Comparison of ENCODE assay signal across 12 cellular contexts in the genomic region with DNA sequence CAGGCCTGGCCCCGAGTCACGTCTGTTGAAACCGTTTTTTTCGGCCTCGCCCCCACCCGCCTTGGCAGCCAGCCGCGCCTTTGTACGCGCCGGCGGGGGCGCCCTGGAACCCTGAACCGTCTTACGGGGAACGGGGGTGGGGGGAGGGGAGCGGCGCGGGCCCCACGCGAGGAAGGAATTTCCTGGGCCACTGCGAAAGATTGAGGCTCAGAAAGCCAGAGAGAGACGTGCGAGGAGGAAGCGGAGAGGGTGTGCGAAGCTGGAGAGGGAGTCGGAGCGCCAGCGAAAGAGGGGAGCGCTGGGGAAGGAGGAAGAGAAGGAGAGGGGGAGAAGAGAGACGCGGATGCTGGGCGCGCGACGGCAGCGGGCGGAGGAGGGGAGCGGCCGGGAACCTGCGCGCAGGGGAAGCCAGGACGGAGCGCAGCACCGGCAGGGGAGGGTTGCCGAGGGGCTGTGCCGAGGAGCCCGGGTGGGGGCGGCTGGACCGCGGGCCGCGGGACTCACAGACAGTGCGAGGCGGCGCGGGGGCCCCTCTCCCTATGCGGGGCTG. TPM values are rescaled to one million over a fixed set of nuclear protein-coding genes. Genes with fewer than 3 reads are reported as not detected.
DNase-seq lines count a peak whose midpoint lies in the region; ATAC-seq lines count a peak whose summit lies in the region.
"Had no signal": no experiment of that assay in that cellular context is flagged by ENCODE, and none has a peak within 500 bp of the region (broad histone marks: within the 10 kb centered on the region; RNA-seq: fewer than 3 reads in every experiment).

No MANE protein-coding gene starts in this region.

- no peak for DNase-seq in activated naive CD8-positive, alpha-beta T cell treated with anti-CD3 and anti-CD28 coated beads for 36 hours
- DNase-seq in activated naive CD8-positive, alpha-beta T cell treated with anti-CD3 and anti-CD28 coated beads, Interleukin-2, amount 50 U/mL, for 24 hours = no peak
- DNase-seq in NCI-H2171 treated with DMSO at 0.1 percent for 48 hours (lab: John Stamatoyannopoulos, UW) = peak; percentile 52
- DNase-seq in Karpas-422 = no peak
- DNase-seq in occipital lobe (lab: John Stamatoyannopoulos, UW) = no peak
- DNase-seq: MG63, NCI-H446 had no signal

- H3K79me2 ChIP-seq in Karpas-422 (ENCODE audit: low read length) = no peaks in the 10 kb centered on the region

- peak overlapping the region; percentile 48 for H3K4me3 Mint-ChIP-seq in activated naive CD8-positive, alpha-beta T cell treated with anti-CD3 and anti-CD28 coated beads for 36 hours
- no peak overlapping the region for H3K4me3 Mint-ChIP-seq in activated naive CD8-positive, alpha-beta T cell treated with anti-CD3 and anti-CD28 coated beads, Interleukin-2, amount 50 U/mL, for 24 hours
- peak overlapping the region; percentile 67 for H3K4me3 Mint-ChIP-seq in stimulated activated memory B cell treated with anti-CD40 and anti-IgM and Interleukin-4, amounts not matched to agents 10 μg/mL and 1 μg/mL and 100 μg/mL, for 72 hours

- peaks cover 10% of the 10 kb centered on the region for H3K4me1 Mint-ChIP-seq in activated naive CD8-positive, alpha-beta T cell treated with anti-CD3 and anti-CD28 coated beads for 36 hours
- peaks cover 9% of the 10 kb centered on the region for H3K4me1 Mint-ChIP-seq in activated naive CD8-positive, alpha-beta T cell treated with anti-CD3 and anti-CD28 coated beads, Interleukin-2, amount 50 U/mL, for 24 hours
- peaks cover 37% of the 10 kb centered on the region for H3K4me1 Mint-ChIP-seq in stimulated activated memory B cell treated with anti-CD40 and anti-IgM and Interleukin-4, amounts not matched to agents 10 μg/mL and 1 μg/mL and 100 μg/mL, for 72 hours

- H3K36me3 Mint-ChIP-seq in activated naive CD8-positive, alpha-beta T cell treated with anti-CD3 and anti-CD28 coated beads for 36 hours = no peaks in the 10 kb centered on the region
- no peaks in the 10 kb centered on the region for H3K36me3 Mint-ChIP-seq in activated naive CD8-positive, alpha-beta T cell treated with anti-CD3 and anti-CD28 coated beads, Interleukin-2, amount 50 U/mL, for 24 hours (ENCODE audit: low read depth)
- no peaks in the 10 kb centered on the region for H3K36me3 Mint-ChIP-seq in stimulated activated memory B cell treated with anti-CD40 and anti-IgM and Interleukin-4, amounts not matched to agents 10 μg/mL and 1 μg/mL and 100 μg/mL, for 72 hours

- H3K4me3 ChIP-seq in iPS-11a (ENCODE audit: low read depth, low read length) (peak overlapping the region; percentile 13), Karpas-422 (ENCODE audit: low read length) (no peak overlapping the region)
- H3K4me3 ChIP-seq: cardiac muscle cell had no signal

- H3K27me3 Mint-ChIP-seq in activated naive CD8-positive, alpha-beta T cell treated with anti-CD3 and anti-CD28 coated beads for 36 hours = peaks cover 86% of the 10 kb centered on the region
- H3K27me3 Mint-ChIP-seq in activated naive CD8-positive, alpha-beta T cell treated with anti-CD3 and anti-CD28 coated beads, Interleukin-2, amount 50 U/mL, for 24 hours = peaks cover 71% of the 10 kb centered on the region
- peaks cover 94% of the 10 kb centered on the region for H3K27me3 Mint-ChIP-seq in stimulated activated memory B cell treated with anti-CD40 and anti-IgM and Interleukin-4, amounts not matched to agents 10 μg/mL and 1 μg/mL and 100 μg/mL, for 72 hours

- H3K4me1 ChIP-seq in Karpas-422 (ENCODE audit: low read length) = peaks cover 4% of the 10 kb centered on the region; the same call in 1 of the 2 replicates

- H3K4me2 ChIP-seq in Karpas-422 (ENCODE audit: low read depth, low read length, poor library complexity, severe bottlenecking) = no peak overlapping the region

- no peaks in the 10 kb centered on the region for H3K27me3 ChIP-seq in Karpas-422 (ENCODE audit: low read length)

- H4K20me1 ChIP-seq in Karpas-422 (ENCODE audit: insufficient read depth, low read depth, low read length) = no peaks in the 10 kb centered on the region

- no peaks in the 10 kb centered on the region for H3K9me3 Mint-ChIP-seq in activated naive CD8-positive, alpha-beta T cell treated with anti-CD3 and anti-CD28 coated beads for 36 hours
- H3K9me3 Mint-ChIP-seq in activated naive CD8-positive, alpha-beta T cell treated with anti-CD3 and anti-CD28 coated beads, Interleukin-2, amount 50 U/mL, for 24 hours = no peaks in the 10 kb centered on the region
- no peaks in the 10 kb centered on the region for H3K9me3 Mint-ChIP-seq in stimulated activated memory B cell treated with anti-CD40 and anti-IgM and Interleukin-4, amounts not matched to agents 10 μg/mL and 1 μg/mL and 100 μg/mL, for 72 hours

- no peaks in the 10 kb centered on the region for H3K9me2 ChIP-seq in Karpas-422 (replicated peaks; ENCODE audit: insufficient read depth, low read length)

- no peak overlapping the region for H3K9ac ChIP-seq in Karpas-422 (ENCODE audit: low read length)

- no peak overlapping the region for H3K27ac ChIP-seq in Karpas-422 (ENCODE audit: low read length)
- H3K27ac ChIP-seq: cardiac muscle cell, epithelial cell of prostate had no signal

- no peak overlapping the region for H2AFZ ChIP-seq in Karpas-422 (ENCODE audit: low read length)

- no peak overlapping the region for H3K27ac Mint-ChIP-seq in activated naive CD8-positive, alpha-beta T cell treated with anti-CD3 and anti-CD28 coated beads for 36 hours
- H3K27ac Mint-ChIP-seq in activated naive CD8-positive, alpha-beta T cell treated with anti-CD3 and anti-CD28 coated beads, Interleukin-2, amount 50 U/mL, for 24 hours = no peak overlapping the region
- no peak overlapping the region for H3K27ac Mint-ChIP-seq in stimulated activated memory B cell treated with anti-CD40 and anti-IgM and Interleukin-4, amounts not matched to agents 10 μg/mL and 1 μg/mL and 100 μg/mL, for 72 hours

- no peaks in the 10 kb centered on the region for H3K9me3 ChIP-seq in Karpas-422 (ENCODE audit: low read length)

- ATAC-seq in activated naive CD8-positive, alpha-beta T cell treated with anti-CD3 and anti-CD28 coated beads, Interleukin-2, amount 50 U/mL, for 24 hours = no peak
- no peak for ATAC-seq in stimulated activated memory B cell treated with anti-CD40 and anti-IgM and Interleukin-4, amounts not matched to agents 10 μg/mL and 1 μg/mL and 100 μg/mL, for 72 hours
- no peak for ATAC-seq in HG02852 (IDR thresholded peaks at IDR 0.05; ENCODE audit: unreplicated experiment)

- H3K36me3 ChIP-seq in Karpas-422 (ENCODE audit: insufficient read depth, low read length) = no peaks in the 10 kb centered on the region
- H3K36me3 ChIP-seq: cardiac muscle cell, MG63 had no signal

RNA-seq across cellular contexts. Expression of a gene that starts 4.6 kb away (rescaled TPM):
- not detected for total RNA-seq in activated naive CD8-positive, alpha-beta T cell treated with anti-CD3 and anti-CD28 coated beads for 36 hours
- 0.07 TPM in 1 of 2 replicates, not detected in the other for total RNA-seq in Karpas-422 (2014; rRNA removed; shearing (Covaris generic); ENCODE audit: low replicate concordance)
- total RNA-seq in occipital lobe = not detected

RNA-seq across cellular contexts. Expression of a gene that starts 33.8 kb away (rescaled TPM):
- 100 to 1,000 TPM in 1 of 2 experiments, 10 to 100 TPM in 1; 96.4 to 101 TPM for total RNA-seq in activated naive CD8-positive, alpha-beta T cell treated with anti-CD3 and anti-CD28 coated beads for 36 hours
- total RNA-seq in Karpas-422 (2014; rRNA removed; shearing (Covaris generic); ENCODE audit: low replicate concordance) = 14.6 and 20.6 TPM in 2 replicates
- total RNA-seq in occipital lobe = 53.5 TPM
